ENCODE assay signal across 8 cellular contexts in the genomic region with DNA sequence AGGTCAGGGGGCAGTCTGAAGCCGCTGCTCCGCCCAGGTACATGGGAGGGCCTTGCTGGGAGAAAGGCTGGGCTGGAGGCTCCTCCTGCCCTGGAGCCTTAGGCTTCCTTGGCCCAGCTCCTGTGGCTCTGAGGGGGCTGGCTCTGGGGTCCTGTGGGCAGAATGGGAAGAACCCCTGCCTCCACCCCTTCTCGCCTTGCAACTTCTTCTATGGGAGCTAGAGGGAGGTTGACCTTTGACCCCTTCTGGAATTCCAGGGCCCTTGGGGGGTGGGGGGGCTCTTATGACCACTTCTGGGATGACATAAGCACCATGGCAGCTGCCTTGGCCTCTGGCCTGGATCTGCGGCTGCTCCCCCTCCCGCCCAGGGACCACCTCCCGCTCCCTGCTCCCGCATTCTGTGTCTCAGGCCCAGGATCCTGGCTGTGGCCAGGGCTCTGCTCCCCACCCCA. TPM values are rescaled to one million over a fixed set of nuclear protein-coding genes. Genes with fewer than 3 reads are reported as not detected.
DNase-seq lines count a peak whose midpoint lies in the region; ATAC-seq, FAIRE-seq and TF ChIP-seq lines count a peak whose summit lies in the region.

No MANE protein-coding gene starts in this region.

- H3K4me1 ChIP-seq in body of pancreas = peaks cover 48% of the 10 kb centered on the region
- peaks cover 0 to 6% of the 10 kb centered on the region in 2 donors for H3K4me1 ChIP-seq in small intestine (ENCODE audit: control insufficient read depth in 2 of 2, insufficient read depth in 1 of 2, low read depth in 1 of 2, low read length in 1 of 2)

- intact Hi-C loops in body of pancreas (cut with DNase I) = no loop called here

- H3K4me3 ChIP-seq in body of pancreas = no peak overlapping the region
- no peak overlapping the region for H3K4me3 ChIP-seq in small intestine (ENCODE audit: low read depth in 1 of 2, low read length in 2 of 2)

- DNase-seq in H4 (ENCODE audit: low spot score) (peak; percentile 42), body of pancreas (peak in 2 of 4 donors; percentile 38 to 39), iPS-NIHi11 (ENCODE audit: low spot score) (peak; percentile 90), small intestine (no peak), NOMO-1 (lab: John Stamatoyannopoulos, UW; ENCODE audit: unreplicated experiment in 2 of 2) (no peak), erythroblast (lab: John Stamatoyannopoulos, UW) (no peak)

- H3K9me3 ChIP-seq in body of pancreas (no peaks in the 10 kb centered on the region), small intestine (ENCODE audit: control insufficient read depth, low read depth) (no peaks in the 10 kb centered on the region)

- no peak for TF ChIP-seq CTCF in body of pancreas (IDR thresholded peaks at IDR 0.05)

- no peak for ATAC-seq in body of pancreas
- no peak for ATAC-seq in HG03354 (IDR thresholded peaks at IDR 0.05; ENCODE audit: poor library complexity, severe bottlenecking, unreplicated experiment)
- ATAC-seq in HG03520 (IDR thresholded peaks at IDR 0.05; ENCODE audit: unreplicated experiment) = no peak

- TF ChIP-seq POLR2A in body of pancreas (IDR thresholded peaks at IDR 0.05) (no peak), erythroblast (IDR thresholded peaks at IDR 0.05; ENCODE audit: low read length) (no peak)

- H3K36me3 ChIP-seq in body of pancreas (replicated peaks in 1 of 2; ENCODE audit: insufficient read depth in 1 of 2, low read depth in 2 of 2) (no peaks in the 10 kb centered on the region), small intestine (ENCODE audit: control insufficient read depth in 2 of 2, insufficient read depth in 2 of 2, low read length in 2 of 2) (peaks cover 0 to 4% of the 10 kb centered on the region in 2 donors)

- H3K27ac ChIP-seq in body of pancreas = peak overlapping the region in 3 of 4 donors; percentile 48 to 55 (median 52)
- peak overlapping the region; percentile 56 to 72 for H3K27ac ChIP-seq in small intestine (ENCODE audit: low read depth in 1 of 2, low read length in 1 of 2)

- H3K27me3 ChIP-seq in body of pancreas (no peaks in the 10 kb centered on the region), small intestine (ENCODE audit: control insufficient read depth in 2 of 2, insufficient read depth in 2 of 2, low read length in 2 of 2) (no peaks in the 10 kb centered on the region)

- 88 to 97% methylated on average over 4 to 7 of the region's 7 CpGs for WGBS in body of pancreas, 2 donors
- 56 to 85% (median 83%) methylated on average over 7 of the region's 7 CpGs for WGBS in small intestine, 3 donors

- FAIRE-seq in small intestine (lab: Jason Lieb, UNC) = no peak

RNA-seq across cellular contexts. Expression of gene IER5L, which starts 32.2 kb away (rescaled TPM):
- 12.9 and 24.3 TPM in 2 replicates for total RNA-seq in H4 (2014; rRNA removed; shearing (Covaris generic))
- total RNA-seq in body of pancreas = 1 to 10 TPM; 3.0 to 4.4 TPM
- polyA plus RNA-seq in small intestine = 1 to 10 TPM in 2 of 3 donors, under 1 TPM in 1; 0.89 to 7.0 (median 2.2) TPM

RNA-seq across cellular contexts. Expression of gene PTPA, which starts 34.7 kb away (rescaled TPM):
- 89.0 and 91.8 TPM in 2 replicates for total RNA-seq in H4 (2014; rRNA removed; shearing (Covaris generic))
- 10 to 100 TPM; 32.7 to 52.1 TPM for total RNA-seq in body of pancreas
- polyA plus RNA-seq in small intestine = 100 to 1,000 TPM in 1 of 3 donors, 10 to 100 TPM in 2; 50.8 to 113 (median 55.9) TPM

RNA-seq across cellular contexts. Expression of gene CRAT, which starts 35.3 kb away (rescaled TPM):
- 14.5 and 21.2 TPM in 2 replicates for total RNA-seq in H4 (2014; rRNA removed; shearing (Covaris generic))
- total RNA-seq in body of pancreas = 100 to 1,000 TPM in 1 of 2 donors, 10 to 100 TPM in 1; 84.8 to 112 TPM
- polyA plus RNA-seq in small intestine = 100 to 1,000 TPM in 2 of 3 donors, 10 to 100 TPM in 1; 55.0 to 122 (median 103) TPM

Comparison
In these comparisons a context has a peak if more than half of its experiments do, and no peak if none do; other contexts are left out.
1. DNase-seq: peak in H4 (single experiment) and iPS-NIHi11 (single experiment); none in small intestine (single experiment), NOMO-1 (0 of 2) and erythroblast (0 of 2).